Comparison of ENCODE assay signal across 12 cellular contexts in genomic region chr4:112119358-112119783, GRCh38. TPM values are rescaled to one million over a fixed set of nuclear protein-coding genes. Genes with fewer than 3 reads are reported as not detected.
DNase-seq lines count a peak whose midpoint lies in the region; ATAC-seq and TF ChIP-seq lines count a peak whose summit lies in the region.
"Had no signal": no experiment of that assay in that cellular context is flagged by ENCODE, and none has a peak within 500 bp of the region (broad histone marks: within the 10 kb centered on the region; RNA-seq: fewer than 3 reads in every experiment).

No MANE protein-coding gene starts in this region.

- H3K4me1 Mint-ChIP-seq in natural killer cell, result peaks cover 7 to 8% of the 10 kb centered on the region in 2 donors

- no peaks in the 10 kb centered on the region for H3K36me3 Mint-ChIP-seq in natural killer cell

- peak overlapping the region in 1 of 2 donors; percentile 53 for H3K27ac Mint-ChIP-seq in natural killer cell

- H3K27me3 Mint-ChIP-seq in natural killer cell (ENCODE audit: low read depth in 2 of 2), result peaks cover 2 to 6% of the 10 kb centered on the region in 2 donors

- no peak overlapping the region for H3K4me3 Mint-ChIP-seq in natural killer cell

- H3K4me3 ChIP-seq in foreskin fibroblast (ENCODE audit: low read depth in 1 of 2, low read length in 2 of 2), result no peak overlapping the region

- ATAC-seq in GM19025 (IDR thresholded peaks at IDR 0.05; ENCODE audit: low read depth, unreplicated experiment) (peak; percentile 86), GM21786 (IDR thresholded peaks at IDR 0.05; ENCODE audit: unreplicated experiment) (peak; percentile 85), HG03558 (IDR thresholded peaks at IDR 0.05; ENCODE audit: extremely low read depth, unreplicated experiment) (peak; percentile 91), natural killer cell (peak in 2 of 3 donors; percentile 24 to 49)
- ATAC-seq: naive thymus-derived CD4-positive, alpha-beta T cell had no signal

- TF ChIP-seq CTCF in natural killer cell (IDR thresholded peaks at IDR 0.05) (no peak), foreskin fibroblast (IDR thresholded peaks at IDR 0.05; ENCODE audit: low read depth, low read length) (no peak)

- no peaks in the 10 kb centered on the region for H3K9me3 Mint-ChIP-seq in natural killer cell

- DNase-seq in natural killer cell (no peak), cerebellar cortex (ENCODE audit: low spot score) (no peak), foreskin fibroblast (no peak), kidney glomerular epithelial cell (lab: John Stamatoyannopoulos, UW) (no peak)
- DNase-seq: amygdala, foreskin melanocyte, NCI-H1092, SHP77 treated with DMSO at 0.1 percent for 48 hours had no signal

- intact Hi-C loops in natural killer cell (cut with micrococcal nuclease), result no loop called here

RNA-seq across cellular contexts. Expression of gene FAM241A, which starts 25.9 kb away (rescaled TPM):
- under 1 TPM; 0.36 to 0.75 (median 0.40) TPM for total RNA-seq in natural killer cell

Comparison
In these comparisons a context has a peak if more than half of its experiments do, and no peak if none do; other contexts are left out.
1. ATAC-seq: peak in every context shown above with its lines; median percentile 91 in HG03558; 86 in GM19025; 85 in GM21786; 36 in natural killer cell.